ENCODE assay signal across 8 cellular contexts in the genomic region with DNA sequence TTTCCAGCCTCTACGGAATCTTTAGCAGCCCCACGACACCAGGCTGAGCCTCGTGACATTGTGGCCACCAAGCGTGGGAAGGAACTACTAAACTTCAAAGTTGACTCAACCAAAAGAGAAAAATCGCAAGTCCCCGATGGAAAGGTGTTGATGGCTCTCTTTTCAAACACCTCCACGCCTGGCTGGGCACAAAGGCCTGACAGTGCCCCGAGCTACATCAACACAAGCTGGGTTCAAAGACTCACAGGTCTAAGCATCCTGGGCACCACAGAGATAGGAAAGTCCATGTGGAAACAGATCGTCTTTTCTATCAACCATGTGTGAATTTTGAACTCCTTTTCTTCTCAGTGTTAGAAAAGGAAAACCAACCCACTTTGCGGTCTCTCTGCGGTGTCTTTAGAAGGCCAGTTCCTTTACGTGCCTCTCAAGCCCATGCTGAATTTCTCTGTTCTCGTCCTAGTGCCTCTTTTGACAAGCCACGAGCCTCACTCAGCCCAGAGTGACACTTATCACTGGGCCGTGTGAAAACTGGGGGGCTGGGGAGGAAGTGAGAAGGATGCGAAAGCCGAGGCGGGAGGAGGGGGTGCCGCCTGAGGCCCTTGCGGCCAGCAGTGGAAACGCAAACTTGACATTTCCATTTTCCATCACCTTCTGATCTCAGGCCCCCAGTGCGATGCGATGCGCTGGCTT. TPM values are rescaled to one million over a fixed set of nuclear protein-coding genes. Genes with fewer than 3 reads are reported as not detected.
A peak's percentile ranks its signal among the peaks of the same experiment; 100 is the strongest.
DNase-seq lines count a peak whose midpoint lies in the region; ATAC-seq and TF ChIP-seq lines count a peak whose summit lies in the region.

No MANE protein-coding gene starts in this region.

- H3K4me3 Mint-ChIP-seq in GM23338 (no peak overlapping the region), nephron progenitor cell (peak overlapping the region; percentile 59)

- TF ChIP-seq POLR2A in transverse colon (IDR thresholded peaks at IDR 0.05), result no peak

- H3K27me3 ChIP-seq in GM23338 (ENCODE audit: insufficient read depth) (no peaks in the 10 kb centered on the region), transverse colon (no peaks in the 10 kb centered on the region)

- 0 out of 2 replicates have a peak overlapping the region, but pooled peaks have one; percentile 65 for H3K27ac Mint-ChIP-seq in GM23338
- H3K27ac Mint-ChIP-seq in nephron progenitor cell, result peak overlapping the region; percentile 71

- H3K4me1 ChIP-seq in GM23338 (ENCODE audit: insufficient read depth) (peaks cover 40% of the 10 kb centered on the region), transverse colon (peaks cover 0 to 30% (median 9%) of the 10 kb centered on the region in 4 donors)

- H3F3A ChIP-seq in GM23338 (replicated peaks; ENCODE audit: low read depth), result peaks cover 7% of the 10 kb centered on the region; the same call in 1 of the 2 replicates

- peak overlapping the region; percentile 59; the same call in 1 of the 2 replicates for H3K4me2 ChIP-seq in GM23338

- no peaks in the 10 kb centered on the region for H3K9me2 ChIP-seq in GM23338 (ENCODE audit: insufficient read depth)

- H3K9me3 Mint-ChIP-seq in GM23338 (no peaks in the 10 kb centered on the region), nephron progenitor cell (no peaks in the 10 kb centered on the region)

- intact Hi-C loops in transverse colon (cut with DNase I; ENCODE audit: low total_unique reads), result no loop called here

- H3K36me3 Mint-ChIP-seq in GM23338 (ENCODE audit: low read depth) (peaks cover 7% of the 10 kb centered on the region), nephron progenitor cell (ENCODE audit: low read depth) (no peaks in the 10 kb centered on the region)

- WGBS in transverse colon (ENCODE audit: low coverage in 1 of 2), 2 donors, result 62 to 74% methylated on average over 10 to 24 of the region's 24 CpGs

- H3K4me1 Mint-ChIP-seq in GM23338 (peaks cover 64% of the 10 kb centered on the region), nephron progenitor cell (peaks cover 48% of the 10 kb centered on the region)

- H3K27me3 Mint-ChIP-seq in GM23338 (ENCODE audit: insufficient read depth, low read depth, poor library complexity), result peaks cover 9% of the 10 kb centered on the region
- H3K27me3 Mint-ChIP-seq in nephron progenitor cell (ENCODE audit: low read depth, poor library complexity), result peaks cover 9% of the 10 kb centered on the region

- no peaks in the 10 kb centered on the region for H3K9me3 ChIP-seq in transverse colon

- H2AFZ ChIP-seq in GM23338, result peak overlapping the region; percentile 76; the same call in 1 of the 2 replicates

- no peak overlapping the region for H3K4me3 ChIP-seq in GM23338
- no peak overlapping the region for H3K4me3 ChIP-seq in transverse colon

- in situ Hi-C loops in transverse colon (cut with MboI; ENCODE audit: low pct_ligation_motif_present in 1 of 4, low pct_unique_long_range_greater_than_20kb in 1 of 4, low sequenced_read_pairs in 3 of 4), result no loop called here
- in situ Hi-C loops in ACHN (cut with HindIII; ENCODE audit: low pct_ligation_motif_present, low pct_unique_long_range_greater_than_20kb, low sequenced_read_pairs), result no loop called here

- DNase-seq in GM23338 (ENCODE audit: low spot score) (peak; percentile 72), NOMO-1 (lab: John Stamatoyannopoulos, UW; ENCODE audit: unreplicated experiment in 2 of 2) (peak; percentile 44 to 64), activated gamma-delta T cell treated with Interleukin-2 at 50 U/mL for 16 hours (peak; percentile 66), nephron progenitor cell (peak; percentile 32), transverse colon (peak; percentile 59), ACHN (no peak), Ammon's horn (ENCODE audit: low spot score) (no peak)

- H3K27ac ChIP-seq in GM23338 (ENCODE audit: low read depth), result peak overlapping the region; percentile 77; the same call in 1 of the 2 replicates
- H3K27ac ChIP-seq in transverse colon, result peak overlapping the region; percentile 16 to 41 (median 28)

- no peak for TF ChIP-seq EP300 in transverse colon (IDR thresholded peaks at IDR 0.05; ENCODE audit: low read depth)

- TF ChIP-seq CTCF in GM12874 (IDR thresholded peaks at IDR 0.05; ENCODE audit: insufficient read depth, low read depth, low read length) (peak; percentile 53; the same call in 1 of the 2 replicates), GM23338 (conservative IDR thresholded peaks at IDR 0.05; ENCODE audit: low read depth in 2 of 2) (peak; percentile 34 to 55), nephron progenitor cell (IDR thresholded peaks at IDR 0.05) (peak; percentile 38), transverse colon (IDR thresholded peaks at IDR 0.05) (peak in 2 of 5 experiments; percentile 11 to 18)

- H3K36me3 ChIP-seq in GM23338 (ENCODE audit: insufficient read depth) (no peaks in the 10 kb centered on the region), transverse colon (no peaks in the 10 kb centered on the region)

- peak; percentile 74 for ATAC-seq in GM23338

- no peaks in the 10 kb centered on the region for H4K20me1 ChIP-seq in GM23338 (replicated peaks; ENCODE audit: insufficient read depth)

- no peaks in the 10 kb centered on the region; the same call in 1 of the 2 replicates for H3K79me2 ChIP-seq in GM23338 (replicated peaks; ENCODE audit: insufficient read depth)

TF ChIP-seq in GM23338, 12 proteins besides CTCF, POLR2A, EP300 and RAD21 (continues in another document):
- TF ChIP-seq, protein P1, sequence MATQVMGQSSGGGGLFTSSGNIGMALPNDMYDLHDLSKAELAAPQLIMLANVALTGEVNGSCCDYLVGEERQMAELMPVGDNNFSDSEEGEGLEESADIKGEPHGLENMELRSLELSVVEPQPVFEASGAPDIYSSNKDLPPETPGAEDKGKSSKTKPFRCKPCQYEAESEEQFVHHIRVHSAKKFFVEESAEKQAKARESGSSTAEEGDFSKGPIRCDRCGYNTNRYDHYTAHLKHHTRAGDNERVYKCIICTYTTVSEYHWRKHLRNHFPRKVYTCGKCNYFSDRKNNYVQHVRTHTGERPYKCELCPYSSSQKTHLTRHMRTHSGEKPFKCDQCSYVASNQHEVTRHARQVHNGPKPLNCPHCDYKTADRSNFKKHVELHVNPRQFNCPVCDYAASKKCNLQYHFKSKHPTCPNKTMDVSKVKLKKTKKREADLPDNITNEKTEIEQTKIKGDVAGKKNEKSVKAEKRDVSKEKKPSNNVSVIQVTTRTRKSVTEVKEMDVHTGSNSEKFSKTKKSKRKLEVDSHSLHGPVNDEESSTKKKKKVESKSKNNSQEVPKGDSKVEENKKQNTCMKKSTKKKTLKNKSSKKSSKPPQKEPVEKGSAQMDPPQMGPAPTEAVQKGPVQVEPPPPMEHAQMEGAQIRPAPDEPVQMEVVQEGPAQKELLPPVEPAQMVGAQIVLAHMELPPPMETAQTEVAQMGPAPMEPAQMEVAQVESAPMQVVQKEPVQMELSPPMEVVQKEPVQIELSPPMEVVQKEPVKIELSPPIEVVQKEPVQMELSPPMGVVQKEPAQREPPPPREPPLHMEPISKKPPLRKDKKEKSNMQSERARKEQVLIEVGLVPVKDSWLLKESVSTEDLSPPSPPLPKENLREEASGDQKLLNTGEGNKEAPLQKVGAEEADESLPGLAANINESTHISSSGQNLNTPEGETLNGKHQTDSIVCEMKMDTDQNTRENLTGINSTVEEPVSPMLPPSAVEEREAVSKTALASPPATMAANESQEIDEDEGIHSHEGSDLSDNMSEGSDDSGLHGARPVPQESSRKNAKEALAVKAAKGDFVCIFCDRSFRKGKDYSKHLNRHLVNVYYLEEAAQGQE (IDR thresholded peaks at IDR 0.05; ENCODE audit: unreplicated experiment), result no peak
- TF ChIP-seq NANOG (IDR thresholded peaks at IDR 0.05; ENCODE audit: borderline replicate concordance) (no peak), EZH2 (IDR thresholded peaks at IDR 0.05; ENCODE audit: low read depth, unreplicated experiment) (no peak)

RNA-seq across cellular contexts. Expression of a gene that starts 59.4 kb away (rescaled TPM):
- total RNA-seq in GM23338 (2014; rRNA removed; shearing (Covaris generic)), result 12.8 and 13.1 TPM in 2 replicates
- 4.1 and 4.9 TPM in 2 replicates for polyA plus RNA-seq in GM23338 (2016; fragmentation: Nextera tagmentation; extraction: Ambion mirVana)
- total RNA-seq in transverse colon, result 10 to 100 TPM in 3 of 4 donors, 1 to 10 TPM in 1; 8.4 to 36.7 (median 19.9) TPM

Comparison
In these comparisons a context has a peak if more than half of its experiments do, and no peak if none do; other contexts are left out.
1. DNase-seq: peak in GM23338 (single experiment), NOMO-1 (2 of 2), activated gamma-delta T cell treated with Interleukin-2 at 50 U/mL for 16 hours (single experiment), nephron progenitor cell (single experiment) and transverse colon (single experiment); none in ACHN (single experiment) and Ammon's horn (single experiment).